1 cellular context compared by ENCODE assay signal in genomic region chr3:72847282-72847681, GRCh38.
TF ChIP-seq lines count a peak whose summit lies in the region.

No MANE protein-coding gene starts in this region.

TF ChIP-seq in liver, 16 proteins besides CTCF, POLR2A, EP300 and RAD21 (continued from another document):
- TF ChIP-seq MAX (IDR thresholded peaks at IDR 0.05) (no peak), ATF3 (IDR thresholded peaks at IDR 0.05) (no peak), YY1 (IDR thresholded peaks at IDR 0.05) (no peak), HNF4G (IDR thresholded peaks at IDR 0.05) (no peak), NR2F2 (IDR thresholded peaks at IDR 0.05) (no peak), GABPA (IDR thresholded peaks at IDR 0.05 in 1 of 2, conservative IDR thresholded peaks at IDR 0.05 in 1 of 2) (no peak), TAF1 (conservative IDR thresholded peaks at IDR 0.05) (no peak)
